In the genomic region with DNA sequence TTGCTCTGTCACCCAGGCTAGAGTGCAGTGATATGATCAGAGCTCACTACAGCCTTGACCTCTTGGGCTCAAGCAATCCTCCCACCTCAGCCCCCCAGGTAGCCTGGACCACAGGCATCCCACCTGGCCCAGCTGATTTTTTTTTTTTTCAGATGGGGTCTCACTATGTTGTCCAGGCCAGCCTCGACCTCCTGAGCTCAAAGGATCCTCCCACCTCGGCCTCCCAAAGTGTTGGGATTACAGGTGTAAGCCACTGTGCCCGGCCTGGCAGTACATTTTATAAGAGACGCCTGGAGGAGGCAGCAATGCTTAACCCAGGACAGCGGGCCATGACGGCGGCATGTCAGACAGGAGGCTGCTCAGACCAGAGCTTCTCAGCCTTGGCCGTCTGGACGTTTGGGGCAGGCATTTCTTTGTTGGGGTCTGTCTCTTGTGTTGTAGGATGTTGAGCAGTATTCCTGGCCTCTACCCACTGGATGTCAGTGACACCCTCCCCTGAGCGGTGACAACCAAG, we compare ENCODE assay signal across 26 cellular contexts. TPM values are rescaled to one million over a fixed set of nuclear protein-coding genes. Genes with fewer than 3 reads are reported as not detected.
DNase-seq lines count a peak whose midpoint lies in the region; ATAC-seq, FAIRE-seq and TF ChIP-seq lines count a peak whose summit lies in the region.
"Had no signal": no experiment of that assay in that cellular context is flagged by ENCODE, and none has a peak within 500 bp of the region (broad histone marks: within the 10 kb centered on the region; RNA-seq: fewer than 3 reads in every experiment).

No MANE protein-coding gene starts in this region.

- no peak overlapping the region for H2BK5ac ChIP-seq in IMR-90 (ENCODE audit: low read depth, low read length, poor library complexity, severe bottlenecking)

- no peak for ATAC-seq in IMR-90 (ENCODE audit: low read depth)
- ATAC-seq in GM21529 (IDR thresholded peaks at IDR 0.05; ENCODE audit: unreplicated experiment) = no peak
- ATAC-seq in heart left ventricle = no peak
- ATAC-seq: A549, Right ventricle myocardium inferior, SK-N-SH treated with all-trans-retinoic acid at 6 μM for 48 hours had no signal

- no peak for TF ChIP-seq POLR2A in IMR-90 (IDR thresholded peaks at IDR 0.05; ENCODE audit: low read depth, low read length)
- TF ChIP-seq POLR2A in heart left ventricle (IDR thresholded peaks at IDR 0.05) = no peak

- H3K27ac Mint-ChIP-seq in dendritic cell treated with granulocyte-macrophage colony-stimulating factor and Interleukin-4, amounts not matched to agents 40 ng/mL and 50 ng/mL, for 4 days = peak overlapping the region; percentile 85
- H3K27ac Mint-ChIP-seq: CD4-positive, alpha-beta memory T cell had no signal

- H3K27me3 Mint-ChIP-seq in dendritic cell treated with granulocyte-macrophage colony-stimulating factor and Interleukin-4, amounts not matched to agents 40 ng/mL and 50 ng/mL, for 4 days = peaks cover 3% of the 10 kb centered on the region
- H3K27me3 Mint-ChIP-seq: CD4-positive, alpha-beta memory T cell had no signal

- H3K9me3 Mint-ChIP-seq in dendritic cell treated with granulocyte-macrophage colony-stimulating factor and Interleukin-4, amounts not matched to agents 40 ng/mL and 50 ng/mL, for 4 days = no peaks in the 10 kb centered on the region
- H3K9me3 Mint-ChIP-seq: CD4-positive, alpha-beta memory T cell had no signal

- no peak overlapping the region for H3K27ac ChIP-seq in IMR-90 (ENCODE audit: insufficient read depth, low read length)
- no peak overlapping the region for H3K27ac ChIP-seq in heart left ventricle
- H3K27ac ChIP-seq: A549; BLaER1 treated with 17β-estradiol and CSF1 and Interleukin-3, amounts not matched to agents 10 nM and 100 nM; GM23248; KMS-11; PC-9; SJCRH30 had no signal

- H3K36me3 ChIP-seq in IMR-90 (ENCODE audit: control insufficient read depth, insufficient read depth, low read length) = no peaks in the 10 kb centered on the region; the same call in 1 of the 2 replicates
- no peaks in the 10 kb centered on the region for H3K36me3 ChIP-seq in heart left ventricle
- H3K36me3 ChIP-seq: BLaER1 treated with 17β-estradiol and CSF1 and Interleukin-3, amounts not matched to agents 10 nM and 100 nM; HAP-1; SJCRH30 had no signal

- no peak overlapping the region for H3K4ac ChIP-seq in IMR-90 (ENCODE audit: low read depth, low read length)

- H3K9me3 ChIP-seq in IMR-90 (ENCODE audit: control insufficient read depth, insufficient read depth, low read length) = no peaks in the 10 kb centered on the region
- no peaks in the 10 kb centered on the region for H3K9me3 ChIP-seq in heart left ventricle
- H3K9me3 ChIP-seq: A549; BLaER1 treated with 17β-estradiol and CSF1 and Interleukin-3, amounts not matched to agents 10 nM and 100 nM; HAP-1; SJCRH30 had no signal

- no TSS peak for BruUV-seq in IMR-90 (replicated peaks; lab: Mats Ljungman, UMichigan)

- H3K4me2 ChIP-seq in IMR-90 (ENCODE audit: low read depth, low read length) = no peak overlapping the region
- H3K4me2 ChIP-seq: A549, KMS-11, PC-9 had no signal

- H3K56ac ChIP-seq in IMR-90 (ENCODE audit: extremely low read depth, insufficient read depth, low read length) = no peak overlapping the region

- H4K5ac ChIP-seq in IMR-90 (ENCODE audit: low read depth, low read length) = no peak overlapping the region

- H3K4me3 Mint-ChIP-seq in dendritic cell treated with granulocyte-macrophage colony-stimulating factor and Interleukin-4, amounts not matched to agents 40 ng/mL and 50 ng/mL, for 4 days = no peak overlapping the region
- H3K4me3 Mint-ChIP-seq: CD4-positive, alpha-beta memory T cell had no signal

- no peak overlapping the region for H3K18ac ChIP-seq in IMR-90 (ENCODE audit: low read depth, low read length)

- H3K27me3 ChIP-seq in IMR-90 (ENCODE audit: control insufficient read depth, insufficient read depth, low read length) (no peaks in the 10 kb centered on the region), heart left ventricle (no peaks in the 10 kb centered on the region)

- H2BK20ac ChIP-seq in IMR-90 (ENCODE audit: low read depth, low read length) = no peak overlapping the region

- no peak overlapping the region for H2BK120ac ChIP-seq in IMR-90 (ENCODE audit: low read depth, low read length)

- no peak overlapping the region for H2AK9ac ChIP-seq in IMR-90 (replicated peaks; ENCODE audit: low read depth, low read length, poor library complexity)

- H2AK5ac ChIP-seq in IMR-90 (ENCODE audit: low read depth, low read length) = no peak overlapping the region

- H4K8ac ChIP-seq in IMR-90 (ENCODE audit: low read depth in 2 of 2, low read length in 2 of 2) = no peak overlapping the region

- no peak overlapping the region for H2BK15ac ChIP-seq in IMR-90 (ENCODE audit: low read depth, low read length)

- no peak overlapping the region for H4K91ac ChIP-seq in IMR-90 (ENCODE audit: insufficient read depth, low read depth, low read length)

- DNase-seq in IMR-90 = no peak
- no peak for DNase-seq in urothelium cell line (ENCODE audit: low spot score)
- no peak for DNase-seq in heart left ventricle
- DNase-seq: AML-193; CD4-positive, alpha-beta memory T cell; COR-L47; DMS53; GM23248; MM.1S; NCI-H2029; NCI-H446 treated with DMSO at 0.1 percent for 48 hours; NCI-H526 treated with DMSO at 0.1 percent for 48 hours; PC-9; SJCRH30 had no signal

- no peak overlapping the region for H3K23ac ChIP-seq in IMR-90 (ENCODE audit: low read depth, low read length)

- CTCF ChIA-PET in IMR-90 (lab: Yijun Ruan, JAX) = interaction anchor here (0.6 to 0.7 kb wide), 2 partner anchors 78 to 123 kb away, joined by 3 to 8 read pairs; no protein-coding TSS in a partner anchor

- TF ChIP-seq RAD21 in IMR-90 (IDR thresholded peaks at IDR 0.05; ENCODE audit: low read length) = no peak

- peak overlapping the region; percentile 21 for H2AFZ ChIP-seq in IMR-90 (replicated peaks; ENCODE audit: low read length, poor library complexity)
- H2AFZ ChIP-seq: GM23248, PC-9 had no signal

- TF ChIP-seq CTCF in IMR-90 (conservative IDR thresholded peaks at IDR 0.05; ENCODE audit: low read depth, low read length) (no peak), heart left ventricle (IDR thresholded peaks at IDR 0.05) (no peak)

- POLR2A ChIA-PET in IMR-90 (lab: Charles Lee; ENCODE audit: unreplicated experiment) = no interaction called here

- in situ Hi-C loops in IMR-90 (cut with MboI; ENCODE audit: low sequenced_read_pairs) = no loop called here

- H3K9ac ChIP-seq in IMR-90 (ENCODE audit: low read depth, low read length) = no peak overlapping the region
- H3K9ac ChIP-seq: BLaER1 treated with 17β-estradiol and CSF1 and Interleukin-3, amounts not matched to agents 10 nM and 100 nM; GM23248; KMS-11 had no signal

- H3K4me1 ChIP-seq in IMR-90 (ENCODE audit: control insufficient read depth, insufficient read depth, low read length) (peaks cover 3% of the 10 kb centered on the region), heart left ventricle (peaks cover 0 to 11% (median under 1%) of the 10 kb centered on the region in 12 donors)
- H3K4me1 ChIP-seq: HAP-1, SJCRH30 had no signal

- H4K20me1 ChIP-seq in IMR-90 (ENCODE audit: insufficient read depth, low read length) = peaks cover 16% of the 10 kb centered on the region
- H4K20me1 ChIP-seq: BLaER1 treated with 17β-estradiol and CSF1 and Interleukin-3, amounts not matched to agents 10 nM and 100 nM had no signal

- WGBS in IMR-90 (ENCODE audit: extremely low coverage in 2 of 2, insufficient read length in 1 of 2), 2 experiments = 80% methylated on average over 1 of the region's 10 CpGs; no CpG with 5 or more reads in 1 of the 2 experiments
- 81 to 93% (median 88%) methylated on average over 10 of the region's 10 CpGs for WGBS in heart left ventricle, 4 donors

- peaks cover 76% of the 10 kb centered on the region for H3K4me1 Mint-ChIP-seq in dendritic cell treated with granulocyte-macrophage colony-stimulating factor and Interleukin-4, amounts not matched to agents 40 ng/mL and 50 ng/mL, for 4 days (ENCODE audit: low read depth)

- dilution Hi-C loops in IMR-90 (cut with HindIII; ENCODE audit: low sequenced_read_pairs, unreplicated experiment) = no loop called here

- 0 out of 2 replicates have a peak, but pooled peaks cover 2% of the 10 kb centered on the region for H3K9me1 ChIP-seq in IMR-90 (ENCODE audit: insufficient read depth, low read length)

- peak; percentile 40 for FAIRE-seq in urothelium cell line (lab: Jason Lieb, UNC)
- FAIRE-seq: A549, HTR-8/SVneo had no signal

- H3K14ac ChIP-seq in IMR-90 (replicated peaks; ENCODE audit: low read depth, low read length) = no peak overlapping the region

- peaks cover 3 to 16% of the 10 kb centered on the region in 2 experiments; a peak in 2 of 4 replicates for H3K79me1 ChIP-seq in IMR-90 (ENCODE audit: low read depth in 1 of 2, low read length in 2 of 2)

- H3K4me3 ChIP-seq in IMR-90 (ENCODE audit: insufficient read depth, low read depth, low read length) (no peak overlapping the region), heart left ventricle (no peak overlapping the region)
- H3K4me3 ChIP-seq: A549; BLaER1 treated with 17β-estradiol and CSF1 and Interleukin-3, amounts not matched to agents 10 nM and 100 nM; GM23248; HAP-1; PC-9; SJCRH30 had no signal

- peaks cover 23% of the 10 kb centered on the region for H3K36me3 Mint-ChIP-seq in dendritic cell treated with granulocyte-macrophage colony-stimulating factor and Interleukin-4, amounts not matched to agents 40 ng/mL and 50 ng/mL, for 4 days (ENCODE audit: low read depth)
- H3K36me3 Mint-ChIP-seq: CD4-positive, alpha-beta memory T cell had no signal

- intact Hi-C loops in IMR-90 (cut with micrococcal nuclease) (no loop called here), heart left ventricle (cut with DNase I) (loop anchor here in 1 of 10 donors (10.0 kb wide), 1 partner anchor 261 kb away; no protein-coding TSS in a partner anchor)
- intact Hi-C loops in dendritic cell treated with granulocyte-macrophage colony-stimulating factor and Interleukin-4, amounts not matched to agents 40 ng/mL and 50 ng/mL, for 4 days (cut with micrococcal nuclease) = no loop called here

RNA-seq across cellular contexts. Expression of gene LGALS2, which starts 4.3 kb away (rescaled TPM):
- not detected in 2 replicates for total RNA-seq in IMR-90 (2012; rRNA removed)
- polyA plus RNA-seq in IMR-90 (2012; rRNA removed) = not detected in 2 replicates
- polyA plus RNA-seq in IMR-90 (2012; cell fraction: cytosol; rRNA removed) = not detected in 2 replicates
- polyA plus RNA-seq in IMR-90 (2012; cell fraction: nucleus; rRNA removed; ENCODE audit: low replicate concordance) = not detected in 2 replicates
- 10 to 100 TPM in 1 of 9 donors, 1 to 10 TPM in 1, not detected in 7; 5.3 to 10.3 TPM for total RNA-seq in heart left ventricle
- polyA plus RNA-seq in heart left ventricle = under 1 TPM in 1 of 2 donors, not detected in 1; 0.17 TPM
- total RNA-seq: Daoy, G401, GM23248, PC-9, RPMI7951, SJCRH30 had no signal
- polyA plus RNA-seq: CD4-positive, alpha-beta memory T cell had no signal

RNA-seq across cellular contexts. Expression of gene CDC42EP1, which starts 15.3 kb away (rescaled TPM):
- total RNA-seq in IMR-90 (2012; rRNA removed) = 4.7 and 6.1 TPM in 2 replicates
- 47.3 and 59.2 TPM in 2 replicates for polyA plus RNA-seq in IMR-90 (2012; rRNA removed)
- 34.5 and 61.4 TPM in 2 replicates for polyA plus RNA-seq in IMR-90 (2012; cell fraction: cytosol; rRNA removed)
- 18.1 and 44.7 TPM in 2 replicates for polyA plus RNA-seq in IMR-90 (2012; cell fraction: nucleus; rRNA removed; ENCODE audit: low replicate concordance)
- 10 to 100 TPM; 11.9 to 34.9 (median 23.8) TPM for total RNA-seq in heart left ventricle
- 10 to 100 TPM; 10.4 to 17.7 TPM for polyA plus RNA-seq in heart left ventricle
- total RNA-seq: CD4-positive, alpha-beta memory T cell had no signal
- polyA plus RNA-seq: CD4-positive, alpha-beta memory T cell had no signal

RNA-seq across cellular contexts. Expression of gene GGA1, which starts 33.1 kb away (rescaled TPM):
- total RNA-seq in IMR-90 (2012; rRNA removed) (17.2 and 19.7 TPM in 2 replicates), heart left ventricle (10 to 100 TPM; 22.7 to 45.7 (median 27.4) TPM)
- polyA plus RNA-seq in IMR-90 (2012; rRNA removed) (48.5 and 50.4 TPM in 2 replicates), heart left ventricle (10 to 100 TPM; 27.4 to 39.4 TPM)
- polyA plus RNA-seq in IMR-90 (2012; cell fraction: cytosol; rRNA removed) = 17.9 and 26.5 TPM in 2 replicates
- 243 and 309 TPM in 2 replicates for polyA plus RNA-seq in IMR-90 (2012; cell fraction: nucleus; rRNA removed; ENCODE audit: low replicate concordance)

RNA-seq across cellular contexts. Expression of gene CARD10, which starts 56.3 kb away (rescaled TPM):
- total RNA-seq in IMR-90 (2012; rRNA removed) (6.1 TPM in 2 replicates), heart left ventricle (10 to 100 TPM in 3 of 9 donors, 1 to 10 TPM in 6; 5.2 to 12.6 (median 8.1) TPM)
- polyA plus RNA-seq in IMR-90 (2012; rRNA removed) (18.4 and 19.8 TPM in 2 replicates), heart left ventricle (10 to 100 TPM in 1 of 2 donors, 1 to 10 TPM in 1; 7.8 to 13.9 TPM)
- polyA plus RNA-seq in IMR-90 (2012; cell fraction: cytosol; rRNA removed) = 9.8 and 18.6 TPM in 2 replicates
- 23.8 and 66.7 TPM in 2 replicates for polyA plus RNA-seq in IMR-90 (2012; cell fraction: nucleus; rRNA removed; ENCODE audit: low replicate concordance)
- polyA plus RNA-seq: CD4-positive, alpha-beta memory T cell had no signal
